ENCODE assay signal across 8 cellular contexts in the genomic region with DNA sequence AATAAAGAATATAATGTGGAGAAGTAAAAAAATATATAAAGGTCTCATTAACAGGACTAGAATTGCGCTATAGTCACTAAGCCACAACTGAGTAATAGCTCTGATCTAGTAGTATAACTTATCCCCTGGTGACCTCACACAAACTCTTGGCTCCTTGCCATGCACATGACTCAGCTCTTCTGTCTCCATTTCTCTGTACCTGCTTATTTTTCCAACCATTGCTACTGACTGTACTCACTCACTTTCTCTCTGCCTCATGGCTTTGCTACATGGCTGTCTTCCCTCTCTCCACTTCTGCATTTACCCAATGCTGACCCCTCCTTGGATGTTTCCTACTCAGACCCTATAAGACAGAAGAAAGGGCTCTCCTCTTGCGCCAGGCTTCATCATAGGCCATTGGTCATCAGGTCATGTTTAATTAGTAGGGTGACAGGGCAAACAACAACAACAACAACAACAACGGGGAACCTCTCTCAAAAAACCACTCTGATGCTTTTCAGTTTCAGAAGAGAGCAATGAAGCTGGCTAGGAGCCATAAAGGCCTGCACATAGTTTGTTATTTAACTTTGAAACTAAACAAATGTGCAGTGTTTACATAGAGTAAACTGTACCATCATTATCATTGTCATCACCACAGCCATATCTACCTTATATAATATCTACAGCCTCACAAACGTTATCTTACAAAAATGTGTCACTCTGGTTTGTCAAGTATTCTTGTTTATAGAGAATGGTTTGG. TPM values are rescaled to one million over a fixed set of nuclear protein-coding genes. Genes with fewer than 3 reads are reported as not detected.
A peak's percentile ranks its signal among the peaks of the same experiment; 100 is the strongest.
DNase-seq lines count a peak whose midpoint lies in the region; ATAC-seq and TF ChIP-seq lines count a peak whose summit lies in the region.

No MANE protein-coding gene starts in this region.

- no peak overlapping the region for H3K9ac ChIP-seq in SK-N-SH

- H3K9me3 ChIP-seq in SK-N-SH = no peaks in the 10 kb centered on the region
- no peaks in the 10 kb centered on the region for H3K9me3 ChIP-seq in left ventricle myocardium inferior (replicated peaks)

- H4K20me1 ChIP-seq in SK-N-SH (ENCODE audit: insufficient read depth) = no peaks in the 10 kb centered on the region

- H3K27me3 ChIP-seq in SK-N-SH (ENCODE audit: insufficient read depth) (no peaks in the 10 kb centered on the region), left ventricle myocardium inferior (ENCODE audit: low read depth) (no peaks in the 10 kb centered on the region)

- H3F3A ChIP-seq in SK-N-SH (replicated peaks; ENCODE audit: insufficient read depth) = peaks cover 5% of the 10 kb centered on the region

- no peak for TF ChIP-seq RAD21 in SK-N-SH (IDR thresholded peaks at IDR 0.05; ENCODE audit: low read length)

- intact Hi-C loops in left ventricle myocardium inferior (cut with micrococcal nuclease) = no loop called here

- H3K36me3 ChIP-seq in SK-N-SH (replicated peaks in 1 of 2; ENCODE audit: control insufficient read depth in 1 of 2, insufficient read depth in 2 of 2, low read length in 1 of 2) (no peaks in the 10 kb centered on the region), left ventricle myocardium inferior (no peaks in the 10 kb centered on the region)

- 0 out of 2 replicates have a peak overlapping the region, but pooled peaks have one; percentile 28 for H3K4me2 ChIP-seq in SK-N-SH

- WGBS in SK-N-SH (ENCODE audit: low lambda C conversion rate) = 70% methylated on average over 4 of the region's 4 CpGs

- H3K4me3 ChIP-seq in SK-N-SH (ENCODE audit: low read depth in 2 of 2, low read length in 1 of 2) = no peak overlapping the region
- H3K4me3 ChIP-seq in cardiac fibroblast (replicated peaks in 1 of 2; ENCODE audit: low read depth in 2 of 2, low read length in 2 of 2) = no peak overlapping the region
- H3K4me3 ChIP-seq in left ventricle myocardium inferior = no peak overlapping the region

- no peaks in the 10 kb centered on the region for H3K79me2 ChIP-seq in SK-N-SH (ENCODE audit: insufficient read depth)

- POLR2A ChIA-PET in SK-N-SH (lab: Yijun Ruan, JAX) = no interaction called here

- 0 out of 4 replicates have a peak, but pooled peaks of 1 of the 2 experiments have one; percentile 19 for TF ChIP-seq EP300 in SK-N-SH (IDR thresholded peaks at IDR 0.05; ENCODE audit: borderline replicate concordance in 1 of 2, low read depth in 1 of 2, low read length in 1 of 2)

- DNase-seq in HK-2 (ENCODE audit: unreplicated experiment) = peak; percentile 71
- peak; percentile 7 for DNase-seq in SK-N-SH
- peak; percentile 77 to 95 for DNase-seq in cardiac fibroblast (ENCODE audit: low read depth in 2 of 2)
- DNase-seq in renal cortical epithelial cell (ENCODE audit: low read depth) = peak; percentile 92
- DNase-seq in globus pallidus (ENCODE audit: low spot score) = no peak
- no peak for DNase-seq in left ventricle myocardium inferior

- TF ChIP-seq CTCF in C4-2B (conservative IDR thresholded peaks at IDR 0.05) (no peak), SK-N-SH (IDR thresholded peaks at IDR 0.05) (no peak), cardiac fibroblast (IDR thresholded peaks at IDR 0.05; ENCODE audit: low read depth, low read length) (no peak), left ventricle myocardium inferior (IDR thresholded peaks at IDR 0.05; ENCODE audit: borderline replicate concordance) (no peak)

- ATAC-seq in HG03196 (IDR thresholded peaks at IDR 0.05; ENCODE audit: unreplicated experiment) = no peak

- H3K4me1 ChIP-seq in SK-N-SH (ENCODE audit: control insufficient read depth in 1 of 2, insufficient read depth in 2 of 2, low read depth in 1 of 2, low read length in 1 of 2) = peaks cover 0 to 4% of the 10 kb centered on the region in 2 experiments; a peak in 2 of 4 replicates
- H3K4me1 ChIP-seq in left ventricle myocardium inferior = peaks cover 5% of the 10 kb centered on the region

- CTCF ChIA-PET in SK-N-SH (lab: Yijun Ruan, JAX) = interaction anchor here (0.8 kb wide), 1 partner anchor 111 kb away, joined by 3 read pairs; no protein-coding TSS in a partner anchor

- no peaks in the 10 kb centered on the region for H3K9me2 ChIP-seq in SK-N-SH

- H2AFZ ChIP-seq in SK-N-SH (ENCODE audit: low read depth) = no peak overlapping the region

- peak overlapping the region; percentile 41 for H3K27ac ChIP-seq in C4-2B
- H3K27ac ChIP-seq in SK-N-SH (ENCODE audit: low read depth in 2 of 2, low read length in 1 of 2) = peak overlapping the region; percentile 1 to 61; a peak in 3 of 4 replicates
- no peak overlapping the region for H3K27ac ChIP-seq in left ventricle myocardium inferior (replicated peaks)

TF ChIP-seq in SK-N-SH, 30 proteins besides CTCF, POLR2A, EP300 and RAD21:
- no peak for TF ChIP-seq NRF1 (IDR thresholded peaks at IDR 0.05; ENCODE audit: low read depth, low read length)
- TF ChIP-seq RXRA (IDR thresholded peaks at IDR 0.05; ENCODE audit: borderline replicate concordance, low read depth) = peak; percentile 37; the same call in 1 of the 2 replicates
- TF ChIP-seq FOSL2 (IDR thresholded peaks at IDR 0.05; ENCODE audit: borderline replicate concordance, low read depth) = peak; percentile 67; the same call in 1 of the 2 replicates
- TF ChIP-seq, protein P1, sequence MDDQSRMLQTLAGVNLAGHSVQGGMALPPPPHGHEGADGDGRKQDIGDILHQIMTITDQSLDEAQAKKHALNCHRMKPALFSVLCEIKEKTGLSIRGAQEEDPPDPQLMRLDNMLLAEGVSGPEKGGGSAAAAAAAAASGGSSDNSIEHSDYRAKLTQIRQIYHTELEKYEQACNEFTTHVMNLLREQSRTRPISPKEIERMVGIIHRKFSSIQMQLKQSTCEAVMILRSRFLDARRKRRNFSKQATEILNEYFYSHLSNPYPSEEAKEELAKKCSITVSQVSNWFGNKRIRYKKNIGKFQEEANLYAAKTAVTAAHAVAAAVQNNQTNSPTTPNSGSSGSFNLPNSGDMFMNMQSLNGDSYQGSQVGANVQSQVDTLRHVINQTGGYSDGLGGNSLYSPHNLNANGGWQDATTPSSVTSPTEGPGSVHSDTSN (IDR thresholded peaks at IDR 0.05) = peak; percentile 38; the same call in 1 of the 2 replicates
- TF ChIP-seq, protein P2, sequence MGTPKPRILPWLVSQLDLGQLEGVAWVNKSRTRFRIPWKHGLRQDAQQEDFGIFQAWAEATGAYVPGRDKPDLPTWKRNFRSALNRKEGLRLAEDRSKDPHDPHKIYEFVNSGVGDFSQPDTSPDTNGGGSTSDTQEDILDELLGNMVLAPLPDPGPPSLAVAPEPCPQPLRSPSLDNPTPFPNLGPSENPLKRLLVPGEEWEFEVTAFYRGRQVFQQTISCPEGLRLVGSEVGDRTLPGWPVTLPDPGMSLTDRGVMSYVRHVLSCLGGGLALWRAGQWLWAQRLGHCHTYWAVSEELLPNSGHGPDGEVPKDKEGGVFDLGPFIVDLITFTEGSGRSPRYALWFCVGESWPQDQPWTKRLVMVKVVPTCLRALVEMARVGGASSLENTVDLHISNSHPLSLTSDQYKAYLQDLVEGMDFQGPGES (IDR thresholded peaks at IDR 0.05; ENCODE audit: low read depth, low read length) = no peak
- TF ChIP-seq, protein P3, sequence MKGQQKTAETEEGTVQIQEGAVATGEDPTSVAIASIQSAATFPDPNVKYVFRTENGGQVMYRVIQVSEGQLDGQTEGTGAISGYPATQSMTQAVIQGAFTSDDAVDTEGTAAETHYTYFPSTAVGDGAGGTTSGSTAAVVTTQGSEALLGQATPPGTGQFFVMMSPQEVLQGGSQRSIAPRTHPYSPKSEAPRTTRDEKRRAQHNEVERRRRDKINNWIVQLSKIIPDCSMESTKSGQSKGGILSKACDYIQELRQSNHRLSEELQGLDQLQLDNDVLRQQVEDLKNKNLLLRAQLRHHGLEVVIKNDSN (IDR thresholded peaks at IDR 0.05; ENCODE audit: borderline replicate concordance, low read depth) = peak; percentile 16; the same call in 1 of the 2 replicates
- no peak for TF ChIP-seq SIN3A (IDR thresholded peaks at IDR 0.05; ENCODE audit: borderline replicate concordance, low read depth, low read length)
- TF ChIP-seq FOXJ3 (CRISPR knock-in tag; IDR thresholded peaks at IDR 0.05) = no peak
- TF ChIP-seq NFIC (IDR thresholded peaks at IDR 0.05; ENCODE audit: borderline replicate concordance) = peak; percentile 93
- TF ChIP-seq, protein P4, sequence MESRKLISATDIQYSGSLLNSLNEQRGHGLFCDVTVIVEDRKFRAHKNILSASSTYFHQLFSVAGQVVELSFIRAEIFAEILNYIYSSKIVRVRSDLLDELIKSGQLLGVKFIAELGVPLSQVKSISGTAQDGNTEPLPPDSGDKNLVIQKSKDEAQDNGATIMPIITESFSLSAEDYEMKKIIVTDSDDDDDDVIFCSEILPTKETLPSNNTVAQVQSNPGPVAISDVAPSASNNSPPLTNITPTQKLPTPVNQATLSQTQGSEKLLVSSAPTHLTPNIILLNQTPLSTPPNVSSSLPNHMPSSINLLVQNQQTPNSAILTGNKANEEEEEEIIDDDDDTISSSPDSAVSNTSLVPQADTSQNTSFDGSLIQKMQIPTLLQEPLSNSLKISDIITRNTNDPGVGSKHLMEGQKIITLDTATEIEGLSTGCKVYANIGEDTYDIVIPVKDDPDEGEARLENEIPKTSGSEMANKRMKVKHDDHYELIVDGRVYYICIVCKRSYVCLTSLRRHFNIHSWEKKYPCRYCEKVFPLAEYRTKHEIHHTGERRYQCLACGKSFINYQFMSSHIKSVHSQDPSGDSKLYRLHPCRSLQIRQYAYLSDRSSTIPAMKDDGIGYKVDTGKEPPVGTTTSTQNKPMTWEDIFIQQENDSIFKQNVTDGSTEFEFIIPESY (IDR thresholded peaks at IDR 0.05; ENCODE audit: borderline replicate concordance, low read depth) = no peak
- TF ChIP-seq JUND (IDR thresholded peaks at IDR 0.05) = peak; percentile 53
- TF ChIP-seq TCF12 (IDR thresholded peaks at IDR 0.05) = peak; percentile 52

RNA-seq across cellular contexts. Expression of a gene that starts 25.6 kb away (rescaled TPM):
- 8.0 and 9.4 TPM in 2 replicates for polyA plus RNA-seq in SK-N-SH (2012; rRNA removed)
- polyA plus RNA-seq in SK-N-SH (2012; cell fraction: cytosol; rRNA removed) = 12.2 and 15.0 TPM in 2 replicates
- polyA plus RNA-seq in SK-N-SH (2012; cell fraction: nucleus; rRNA removed) = 3.7 and 6.8 TPM in 2 replicates
- 24.8 and 27.1 TPM in 2 replicates for total RNA-seq in renal cortical epithelial cell
- total RNA-seq in left ventricle myocardium inferior = 10.8 TPM

Comparison
In these comparisons a context has a peak if more than half of its experiments do, and no peak if none do; other contexts are left out.
1. DNase-seq: peak in HK-2 (single experiment), SK-N-SH (single experiment), cardiac fibroblast (2 of 2) and renal cortical epithelial cell (single experiment); none in globus pallidus (single experiment) and left ventricle myocardium inferior (single experiment).